Comparison of ENCODE assay signal across 8 cellular contexts in genomic region chr21:44802396-44803153, GRCh38. TPM values are rescaled to one million over a fixed set of nuclear protein-coding genes. Genes with fewer than 3 reads are reported as not detected.
DNase-seq lines count a peak whose midpoint lies in the region; ATAC-seq, FAIRE-seq and TF ChIP-seq lines count a peak whose summit lies in the region.

No MANE protein-coding gene starts in this region.

- no peaks in the 10 kb centered on the region for H3K27me3 ChIP-seq in HUES6 (ENCODE audit: control insufficient read depth, insufficient read depth, low read length)
- H3K27me3 ChIP-seq in keratinocyte (ENCODE audit: control insufficient read depth, extremely low read depth, insufficient read depth, low read length), result no peaks in the 10 kb centered on the region
- no peaks in the 10 kb centered on the region for H3K27me3 ChIP-seq in testis

- no peaks in the 10 kb centered on the region for H3K9me1 ChIP-seq in keratinocyte (ENCODE audit: control insufficient read depth, extremely low read depth, insufficient read depth, low read length)

- 16 to 31% methylated on average over 17 to 32 of the region's 32 CpGs for WGBS in testis, 2 donors

- no peak overlapping the region for H2AFZ ChIP-seq in keratinocyte (ENCODE audit: control insufficient read depth, low read length)

- peak overlapping the region; percentile 86; the same call in 1 of the 2 replicates for H3K27ac ChIP-seq in HUES6 (ENCODE audit: low read depth, low read length)
- peak overlapping the region; percentile 39 for H3K27ac ChIP-seq in keratinocyte (ENCODE audit: control insufficient read depth, insufficient read depth, low read length)
- peak overlapping the region in 1 of 2 donors; percentile 80 for H3K27ac ChIP-seq in testis

- H3K36me3 ChIP-seq in HUES6 (ENCODE audit: control insufficient read depth, insufficient read depth, low read length), result peaks cover 52% of the 10 kb centered on the region
- H3K36me3 ChIP-seq in keratinocyte (ENCODE audit: control insufficient read depth in 2 of 2, extremely low read depth in 1 of 2, insufficient read depth in 2 of 2, low read length in 2 of 2), result peaks cover 20 to 28% of the 10 kb centered on the region in 2 experiments
- no peaks in the 10 kb centered on the region for H3K36me3 ChIP-seq in testis (ENCODE audit: low read depth, missing control alignments)

- peaks cover 10% of the 10 kb centered on the region for H4K20me1 ChIP-seq in keratinocyte (ENCODE audit: control insufficient read depth, extremely low read depth, insufficient read depth, low read length)

- H3K9me3 Mint-ChIP-seq in activated T-helper 2 cell treated with anti-CD3 and anti-CD28 coated beads, Interferon-gamma antibody, Interleukin-2, Interleukin-4, amounts not matched to agents 10 μg/mL and 5 μg/mL and 100 μg/mL, durations not matched to agents 14 hours and 24 hours and 36 hours, result no peaks in the 10 kb centered on the region

- TF ChIP-seq CTCF in keratinocyte (optimal IDR thresholded peaks at IDR 0.05 in 1 of 3, IDR thresholded peaks at IDR 0.05 in 1 of 3, conservative IDR thresholded peaks at IDR 0.05 in 1 of 3; ENCODE audit: extremely low read depth in 1 of 3, insufficient read depth in 2 of 3, low read length in 3 of 3) (no peak), testis (IDR thresholded peaks at IDR 0.05) (no peak)

- H3K4me1 ChIP-seq in HUES6 (ENCODE audit: control insufficient read depth, insufficient read depth, low read length), result peaks cover 12% of the 10 kb centered on the region
- peaks cover 17% of the 10 kb centered on the region for H3K4me1 ChIP-seq in keratinocyte (ENCODE audit: control insufficient read depth, extremely low read depth, insufficient read depth, low read length)
- H3K4me1 ChIP-seq in testis, result peaks cover 15% of the 10 kb centered on the region

- dilution Hi-C loops in keratinocyte (cut with MboI; ENCODE audit: extremely low pct_ligation_motif_present, low sequenced_read_pairs), result no loop called here

- H3K4me2 ChIP-seq in keratinocyte (ENCODE audit: control insufficient read depth, extremely low read depth, insufficient read depth, low read depth, low read length), result peak overlapping the region; percentile 75

- H3K79me2 ChIP-seq in keratinocyte (ENCODE audit: control insufficient read depth, insufficient read depth, low read length), result peaks cover 46% of the 10 kb centered on the region

- H3K4me3 ChIP-seq in HUES6 (ENCODE audit: low read depth, low read length), result peak overlapping the region; percentile 88
- peak overlapping the region; percentile 72 to 99 (median 98) for H3K4me3 ChIP-seq in keratinocyte (ENCODE audit: control insufficient read depth in 2 of 3, extremely low read depth in 1 of 3, insufficient read depth in 2 of 3, low read depth in 1 of 3, low read length in 3 of 3)
- peak overlapping the region; percentile 90 to 99 for H3K4me3 ChIP-seq in testis

- no peak for TF ChIP-seq POLR2A in testis (IDR thresholded peaks at IDR 0.05)

- peak overlapping the region; percentile 91 for H3K9ac ChIP-seq in HUES6 (ENCODE audit: low read length)
- H3K9ac ChIP-seq in keratinocyte (ENCODE audit: control insufficient read depth, extremely low read depth, insufficient read depth, low read length), result peak overlapping the region; percentile 83

- no peaks in the 10 kb centered on the region for H3K27me3 Mint-ChIP-seq in activated T-helper 2 cell treated with anti-CD3 and anti-CD28 coated beads, Interferon-gamma antibody, Interleukin-2, Interleukin-4, amounts not matched to agents 10 μg/mL and 5 μg/mL and 100 μg/mL, durations not matched to agents 14 hours and 24 hours and 36 hours (ENCODE audit: low read depth)

- ATAC-seq in GM19324 (IDR thresholded peaks at IDR 0.05; ENCODE audit: low FRiP score, unreplicated experiment) (no peak), GM19463 (IDR thresholded peaks at IDR 0.05; ENCODE audit: unreplicated experiment) (no peak)

- intact Hi-C loops in activated T-helper 2 cell treated with anti-CD3 and anti-CD28 coated beads, Interferon-gamma antibody, Interleukin-2, Interleukin-4, amounts not matched to agents 10 μg/mL and 5 μg/mL and 100 μg/mL, durations not matched to agents 14 hours and 24 hours and 36 hours (cut with micrococcal nuclease), result loop anchor here (5.0 kb wide), 1 partner anchor 110 kb away; no protein-coding TSS in a partner anchor
- intact Hi-C loops in testis (cut with DNase I; ENCODE audit: low total_unique reads), result loop anchor here (5.0 kb wide), 1 partner anchor 70 kb away; the partner anchor contains the start of gene PTTG1IP

- peaks cover 80% of the 10 kb centered on the region for H3K36me3 Mint-ChIP-seq in activated T-helper 2 cell treated with anti-CD3 and anti-CD28 coated beads, Interferon-gamma antibody, Interleukin-2, Interleukin-4, amounts not matched to agents 10 μg/mL and 5 μg/mL and 100 μg/mL, durations not matched to agents 14 hours and 24 hours and 36 hours (ENCODE audit: low read depth)

- peak overlapping the region; percentile 83 for H3K4me3 Mint-ChIP-seq in activated T-helper 2 cell treated with anti-CD3 and anti-CD28 coated beads, Interferon-gamma antibody, Interleukin-2, Interleukin-4, amounts not matched to agents 10 μg/mL and 5 μg/mL and 100 μg/mL, durations not matched to agents 14 hours and 24 hours and 36 hours (ENCODE audit: low read depth)

- DNase-seq in DMS53 (lab: John Stamatoyannopoulos, UW), result peak; percentile 49
- DNase-seq in DMS53 treated with DMSO at 0.1 percent for 48 hours (lab: John Stamatoyannopoulos, UW; ENCODE audit: unreplicated experiment), result no peak
- DNase-seq in activated T-helper 2 cell treated with anti-CD3 and anti-CD28 coated beads, Interferon-gamma antibody, Interleukin-2, Interleukin-4, amounts not matched to agents 10 μg/mL and 5 μg/mL and 100 μg/mL, durations not matched to agents 14 hours and 24 hours and 36 hours (ENCODE audit: low spot score), result no peak
- no peak for DNase-seq in keratinocyte (ENCODE audit: low read depth, low spot score)
- DNase-seq in testis, result no peak

- no peaks in the 10 kb centered on the region; the same call in 1 of the 2 replicates for H3K9me3 ChIP-seq in HUES6 (ENCODE audit: control insufficient read depth, insufficient read depth, low read depth, low read length)
- H3K9me3 ChIP-seq in keratinocyte (ENCODE audit: control insufficient read depth, low read depth, low read length), result no peaks in the 10 kb centered on the region
- H3K9me3 ChIP-seq in testis, result no peaks in the 10 kb centered on the region

- H3K4me1 Mint-ChIP-seq in activated T-helper 2 cell treated with anti-CD3 and anti-CD28 coated beads, Interferon-gamma antibody, Interleukin-2, Interleukin-4, amounts not matched to agents 10 μg/mL and 5 μg/mL and 100 μg/mL, durations not matched to agents 14 hours and 24 hours and 36 hours (ENCODE audit: low read depth), result peaks cover 39% of the 10 kb centered on the region

- peak overlapping the region; percentile 62 for H3K27ac Mint-ChIP-seq in activated T-helper 2 cell treated with anti-CD3 and anti-CD28 coated beads, Interferon-gamma antibody, Interleukin-2, Interleukin-4, amounts not matched to agents 10 μg/mL and 5 μg/mL and 100 μg/mL, durations not matched to agents 14 hours and 24 hours and 36 hours

- FAIRE-seq in keratinocyte (lab: Jason Lieb, UNC), result no peak

RNA-seq across cellular contexts. Expression of gene UBE2G2, which starts 1.0 kb away (rescaled TPM):
- 118 and 119 TPM in 2 replicates for total RNA-seq in activated T-helper 2 cell treated with anti-CD3 and anti-CD28 coated beads, Interferon-gamma antibody, Interleukin-2, Interleukin-4, amounts not matched to agents 10 μg/mL and 5 μg/mL and 100 μg/mL, durations not matched to agents 14 hours and 24 hours and 36 hours
- polyA plus RNA-seq in keratinocyte (82.0 to 114 TPM (median 106 TPM) in 3 replicates), testis (ENCODE audit: insufficient read depth, low read depth, low replicate concordance) (38.9 TPM)
- polyA plus RNA-seq in keratinocyte (2011; ENCODE audit: low read depth), result 44.9 TPM
- 65.3 and 72.5 TPM in 2 replicates for polyA plus RNA-seq in keratinocyte (2011; cell fraction: cytosol; rRNA removed)
- polyA plus RNA-seq in keratinocyte (2011; cell fraction: nucleus; rRNA removed), result 241 and 269 TPM in 2 replicates
- polyA plus RNA-seq in keratinocyte (2012; ENCODE audit: low replicate concordance), result 51.6 and 64.6 TPM in 2 replicates
- polyA minus RNA-seq in keratinocyte, result 47.3 to 114 TPM (median 111 TPM) in 3 replicates
- polyA minus RNA-seq in keratinocyte (2011; cell fraction: cytosol; rRNA and poly(A)+ RNA removed), result 58.9 TPM
- 66.2 and 111 TPM in 2 replicates for polyA minus RNA-seq in keratinocyte (2011; cell fraction: nucleus; rRNA and poly(A)+ RNA removed)
- 10 to 100 TPM; 73.6 to 82.8 TPM for total RNA-seq in testis

RNA-seq across cellular contexts. Expression of gene SUMO3, which starts 15.3 kb away (rescaled TPM):
- total RNA-seq in activated T-helper 2 cell treated with anti-CD3 and anti-CD28 coated beads, Interferon-gamma antibody, Interleukin-2, Interleukin-4, amounts not matched to agents 10 μg/mL and 5 μg/mL and 100 μg/mL, durations not matched to agents 14 hours and 24 hours and 36 hours, result 86.1 and 87.0 TPM in 2 replicates
- polyA plus RNA-seq in keratinocyte (69.3 to 132 TPM (median 115 TPM) in 3 replicates), testis (ENCODE audit: insufficient read depth, low read depth, low replicate concordance) (93.0 TPM)
- polyA plus RNA-seq in keratinocyte (2011; ENCODE audit: low read depth), result 21.6 TPM
- polyA plus RNA-seq in keratinocyte (2011; cell fraction: cytosol; rRNA removed), result 134 and 154 TPM in 2 replicates
- polyA plus RNA-seq in keratinocyte (2011; cell fraction: nucleus; rRNA removed), result 33.1 and 37.7 TPM in 2 replicates
- 51.1 and 105 TPM in 2 replicates for polyA plus RNA-seq in keratinocyte (2012; ENCODE audit: low replicate concordance)
- polyA minus RNA-seq in keratinocyte, result 62.1 to 83.9 TPM (median 66.2 TPM) in 3 replicates
- 103 TPM for polyA minus RNA-seq in keratinocyte (2011; cell fraction: cytosol; rRNA and poly(A)+ RNA removed)
- 13.4 and 18.2 TPM in 2 replicates for polyA minus RNA-seq in keratinocyte (2011; cell fraction: nucleus; rRNA and poly(A)+ RNA removed)
- total RNA-seq in testis, result 10 to 100 TPM; 69.9 to 87.9 TPM
